ENCODE assay signal across 1 cellular context in the genomic region with DNA sequence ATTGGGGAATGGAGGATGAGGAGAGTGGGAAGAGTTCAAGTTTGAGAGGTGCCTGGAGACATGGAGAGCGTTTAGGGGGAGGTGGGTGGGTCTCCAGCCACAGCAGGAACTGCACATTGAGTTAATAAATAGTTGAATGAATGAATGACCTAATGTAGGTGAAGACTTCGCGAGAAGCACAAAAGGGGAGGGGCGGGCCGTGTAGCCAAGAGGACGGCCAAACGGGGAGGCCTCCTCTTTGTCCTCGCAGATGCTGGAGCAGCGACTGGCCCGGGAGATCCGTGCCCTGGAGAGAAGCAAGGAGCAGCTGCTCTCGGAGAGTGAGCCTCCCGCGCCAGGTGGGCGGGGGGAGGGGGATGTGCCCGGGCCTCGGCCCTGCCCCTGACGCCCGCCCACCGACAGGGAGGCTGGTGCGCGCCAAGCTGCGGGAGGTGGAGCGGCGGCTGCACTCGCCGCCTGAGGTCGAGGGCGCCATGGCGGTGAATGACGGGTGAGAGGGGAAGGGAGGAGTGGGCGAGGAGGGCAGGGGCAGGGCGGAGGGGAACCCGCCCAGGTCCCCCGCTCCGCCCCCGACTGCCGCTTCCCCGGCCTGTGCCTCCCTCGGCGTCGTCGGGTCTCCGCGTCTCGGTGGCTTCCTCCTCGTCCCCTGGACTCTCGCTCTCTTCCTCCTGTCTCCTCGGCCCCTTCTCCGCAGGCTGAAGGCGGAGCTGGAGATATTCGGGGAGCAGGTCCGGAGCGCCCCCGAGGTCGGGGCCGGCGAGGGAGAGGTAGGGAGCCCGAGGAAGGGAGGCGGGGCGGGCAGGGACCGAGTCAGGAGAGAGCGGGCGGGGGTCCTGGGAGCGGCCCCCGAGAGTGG.
TF ChIP-seq lines count a peak whose summit lies in the region.

No MANE protein-coding gene starts in this region.

TF ChIP-seq in GM12878, 131 proteins besides CTCF, POLR2A, EP300 and RAD21 (continued from another document and continues in another):
- peak; percentile 82 for TF ChIP-seq IKZF1 (conservative IDR thresholded peaks at IDR 0.05)
- TF ChIP-seq ZNF384 (IDR thresholded peaks at IDR 0.05; ENCODE audit: borderline replicate concordance, low read depth, low read length): no peak
- TF ChIP-seq, protein P1, sequence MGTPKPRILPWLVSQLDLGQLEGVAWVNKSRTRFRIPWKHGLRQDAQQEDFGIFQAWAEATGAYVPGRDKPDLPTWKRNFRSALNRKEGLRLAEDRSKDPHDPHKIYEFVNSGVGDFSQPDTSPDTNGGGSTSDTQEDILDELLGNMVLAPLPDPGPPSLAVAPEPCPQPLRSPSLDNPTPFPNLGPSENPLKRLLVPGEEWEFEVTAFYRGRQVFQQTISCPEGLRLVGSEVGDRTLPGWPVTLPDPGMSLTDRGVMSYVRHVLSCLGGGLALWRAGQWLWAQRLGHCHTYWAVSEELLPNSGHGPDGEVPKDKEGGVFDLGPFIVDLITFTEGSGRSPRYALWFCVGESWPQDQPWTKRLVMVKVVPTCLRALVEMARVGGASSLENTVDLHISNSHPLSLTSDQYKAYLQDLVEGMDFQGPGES (IDR thresholded peaks at IDR 0.05): no peak
- TF ChIP-seq, protein P2, sequence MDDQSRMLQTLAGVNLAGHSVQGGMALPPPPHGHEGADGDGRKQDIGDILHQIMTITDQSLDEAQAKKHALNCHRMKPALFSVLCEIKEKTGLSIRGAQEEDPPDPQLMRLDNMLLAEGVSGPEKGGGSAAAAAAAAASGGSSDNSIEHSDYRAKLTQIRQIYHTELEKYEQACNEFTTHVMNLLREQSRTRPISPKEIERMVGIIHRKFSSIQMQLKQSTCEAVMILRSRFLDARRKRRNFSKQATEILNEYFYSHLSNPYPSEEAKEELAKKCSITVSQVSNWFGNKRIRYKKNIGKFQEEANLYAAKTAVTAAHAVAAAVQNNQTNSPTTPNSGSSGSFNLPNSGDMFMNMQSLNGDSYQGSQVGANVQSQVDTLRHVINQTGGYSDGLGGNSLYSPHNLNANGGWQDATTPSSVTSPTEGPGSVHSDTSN (IDR thresholded peaks at IDR 0.05; ENCODE audit: insufficient replicate concordance, low read depth, low read length): no peak
- TF ChIP-seq HDAC2 (IDR thresholded peaks at IDR 0.05): no peak
- TF ChIP-seq CEBPB (IDR thresholded peaks at IDR 0.05; ENCODE audit: borderline replicate concordance in 1 of 2, low read depth in 2 of 2, low read length in 2 of 2): no peak
- no peak for TF ChIP-seq CBFB (IDR thresholded peaks at IDR 0.05; ENCODE audit: low read depth)
- TF ChIP-seq SRF (IDR thresholded peaks at IDR 0.05; ENCODE audit: low read depth in 2 of 2, low read length in 2 of 2): no peak
- TF ChIP-seq MYB (IDR thresholded peaks at IDR 0.05; ENCODE audit: borderline replicate concordance, low read depth, low read length): no peak
- TF ChIP-seq FOXK2 (IDR thresholded peaks at IDR 0.05): no peak
- TF ChIP-seq, protein P3, sequence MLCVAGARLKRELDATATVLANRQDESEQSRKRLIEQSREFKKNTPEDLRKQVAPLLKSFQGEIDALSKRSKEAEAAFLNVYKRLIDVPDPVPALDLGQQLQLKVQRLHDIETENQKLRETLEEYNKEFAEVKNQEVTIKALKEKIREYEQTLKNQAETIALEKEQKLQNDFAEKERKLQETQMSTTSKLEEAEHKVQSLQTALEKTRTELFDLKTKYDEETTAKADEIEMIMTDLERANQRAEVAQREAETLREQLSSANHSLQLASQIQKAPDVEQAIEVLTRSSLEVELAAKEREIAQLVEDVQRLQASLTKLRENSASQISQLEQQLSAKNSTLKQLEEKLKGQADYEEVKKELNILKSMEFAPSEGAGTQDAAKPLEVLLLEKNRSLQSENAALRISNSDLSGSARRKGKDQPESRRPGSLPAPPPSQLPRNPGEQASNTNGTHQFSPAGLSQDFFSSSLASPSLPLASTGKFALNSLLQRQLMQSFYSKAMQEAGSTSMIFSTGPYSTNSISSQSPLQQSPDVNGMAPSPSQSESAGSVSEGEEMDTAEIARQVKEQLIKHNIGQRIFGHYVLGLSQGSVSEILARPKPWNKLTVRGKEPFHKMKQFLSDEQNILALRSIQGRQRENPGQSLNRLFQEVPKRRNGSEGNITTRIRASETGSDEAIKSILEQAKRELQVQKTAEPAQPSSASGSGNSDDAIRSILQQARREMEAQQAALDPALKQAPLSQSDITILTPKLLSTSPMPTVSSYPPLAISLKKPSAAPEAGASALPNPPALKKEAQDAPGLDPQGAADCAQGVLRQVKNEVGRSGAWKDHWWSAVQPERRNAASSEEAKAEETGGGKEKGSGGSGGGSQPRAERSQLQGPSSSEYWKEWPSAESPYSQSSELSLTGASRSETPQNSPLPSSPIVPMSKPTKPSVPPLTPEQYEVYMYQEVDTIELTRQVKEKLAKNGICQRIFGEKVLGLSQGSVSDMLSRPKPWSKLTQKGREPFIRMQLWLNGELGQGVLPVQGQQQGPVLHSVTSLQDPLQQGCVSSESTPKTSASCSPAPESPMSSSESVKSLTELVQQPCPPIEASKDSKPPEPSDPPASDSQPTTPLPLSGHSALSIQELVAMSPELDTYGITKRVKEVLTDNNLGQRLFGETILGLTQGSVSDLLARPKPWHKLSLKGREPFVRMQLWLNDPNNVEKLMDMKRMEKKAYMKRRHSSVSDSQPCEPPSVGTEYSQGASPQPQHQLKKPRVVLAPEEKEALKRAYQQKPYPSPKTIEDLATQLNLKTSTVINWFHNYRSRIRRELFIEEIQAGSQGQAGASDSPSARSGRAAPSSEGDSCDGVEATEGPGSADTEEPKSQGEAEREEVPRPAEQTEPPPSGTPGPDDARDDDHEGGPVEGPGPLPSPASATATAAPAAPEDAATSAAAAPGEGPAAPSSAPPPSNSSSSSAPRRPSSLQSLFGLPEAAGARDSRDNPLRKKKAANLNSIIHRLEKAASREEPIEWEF (IDR thresholded peaks at IDR 0.05; ENCODE audit: insufficient replicate concordance, low read depth, low read length): no peak
- TF ChIP-seq LARP7 (IDR thresholded peaks at IDR 0.05): no peak; the same call in 1 of the 2 replicates
- no peak for TF ChIP-seq FOXM1 (IDR thresholded peaks at IDR 0.05; ENCODE audit: low read depth, low read length)
- no peak for TF ChIP-seq ZBED1 (IDR thresholded peaks at IDR 0.05; ENCODE audit: borderline replicate concordance)
- peak in 1 of 2 experiments; percentile 69; a peak in 1 of 4 replicates for TF ChIP-seq BHLHE40 (IDR thresholded peaks at IDR 0.05; ENCODE audit: borderline replicate concordance in 1 of 2, low read depth in 2 of 2, low read length in 1 of 2)
- TF ChIP-seq, protein P4, sequence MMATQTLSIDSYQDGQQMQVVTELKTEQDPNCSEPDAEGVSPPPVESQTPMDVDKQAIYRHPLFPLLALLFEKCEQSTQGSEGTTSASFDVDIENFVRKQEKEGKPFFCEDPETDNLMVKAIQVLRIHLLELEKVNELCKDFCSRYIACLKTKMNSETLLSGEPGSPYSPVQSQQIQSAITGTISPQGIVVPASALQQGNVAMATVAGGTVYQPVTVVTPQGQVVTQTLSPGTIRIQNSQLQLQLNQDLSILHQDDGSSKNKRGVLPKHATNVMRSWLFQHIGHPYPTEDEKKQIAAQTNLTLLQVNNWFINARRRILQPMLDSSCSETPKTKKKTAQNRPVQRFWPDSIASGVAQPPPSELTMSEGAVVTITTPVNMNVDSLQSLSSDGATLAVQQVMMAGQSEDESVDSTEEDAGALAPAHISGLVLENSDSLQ (IDR thresholded peaks at IDR 0.05): peak; percentile 87
- TF ChIP-seq SREBF1 (IDR thresholded peaks at IDR 0.05; ENCODE audit: low read length): no peak
- TF ChIP-seq EED (IDR thresholded peaks at IDR 0.05; ENCODE audit: low read depth): no peak
- TF ChIP-seq, protein P5, sequence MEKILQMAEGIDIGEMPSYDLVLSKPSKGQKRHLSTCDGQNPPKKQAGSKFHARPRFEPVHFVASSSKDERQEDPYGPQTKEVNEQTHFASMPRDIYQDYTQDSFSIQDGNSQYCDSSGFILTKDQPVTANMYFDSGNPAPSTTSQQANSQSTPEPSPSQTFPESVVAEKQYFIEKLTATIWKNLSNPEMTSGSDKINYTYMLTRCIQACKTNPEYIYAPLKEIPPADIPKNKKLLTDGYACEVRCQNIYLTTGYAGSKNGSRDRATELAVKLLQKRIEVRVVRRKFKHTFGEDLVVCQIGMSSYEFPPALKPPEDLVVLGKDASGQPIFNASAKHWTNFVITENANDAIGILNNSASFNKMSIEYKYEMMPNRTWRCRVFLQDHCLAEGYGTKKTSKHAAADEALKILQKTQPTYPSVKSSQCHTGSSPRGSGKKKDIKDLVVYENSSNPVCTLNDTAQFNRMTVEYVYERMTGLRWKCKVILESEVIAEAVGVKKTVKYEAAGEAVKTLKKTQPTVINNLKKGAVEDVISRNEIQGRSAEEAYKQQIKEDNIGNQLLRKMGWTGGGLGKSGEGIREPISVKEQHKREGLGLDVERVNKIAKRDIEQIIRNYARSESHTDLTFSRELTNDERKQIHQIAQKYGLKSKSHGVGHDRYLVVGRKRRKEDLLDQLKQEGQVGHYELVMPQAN (conservative IDR thresholded peaks at IDR 0.05): no peak
- TF ChIP-seq MXI1 (IDR thresholded peaks at IDR 0.05; ENCODE audit: low read depth, low read length): no peak
- no peak for TF ChIP-seq KDM1A (IDR thresholded peaks at IDR 0.05; ENCODE audit: borderline replicate concordance)
- no peak for TF ChIP-seq ZZZ3 (IDR thresholded peaks at IDR 0.05; ENCODE audit: control insufficient read depth, insufficient read length, low read depth)
- TF ChIP-seq CREM (IDR thresholded peaks at IDR 0.05; ENCODE audit: low read depth): no peak
- TF ChIP-seq, protein P6, sequence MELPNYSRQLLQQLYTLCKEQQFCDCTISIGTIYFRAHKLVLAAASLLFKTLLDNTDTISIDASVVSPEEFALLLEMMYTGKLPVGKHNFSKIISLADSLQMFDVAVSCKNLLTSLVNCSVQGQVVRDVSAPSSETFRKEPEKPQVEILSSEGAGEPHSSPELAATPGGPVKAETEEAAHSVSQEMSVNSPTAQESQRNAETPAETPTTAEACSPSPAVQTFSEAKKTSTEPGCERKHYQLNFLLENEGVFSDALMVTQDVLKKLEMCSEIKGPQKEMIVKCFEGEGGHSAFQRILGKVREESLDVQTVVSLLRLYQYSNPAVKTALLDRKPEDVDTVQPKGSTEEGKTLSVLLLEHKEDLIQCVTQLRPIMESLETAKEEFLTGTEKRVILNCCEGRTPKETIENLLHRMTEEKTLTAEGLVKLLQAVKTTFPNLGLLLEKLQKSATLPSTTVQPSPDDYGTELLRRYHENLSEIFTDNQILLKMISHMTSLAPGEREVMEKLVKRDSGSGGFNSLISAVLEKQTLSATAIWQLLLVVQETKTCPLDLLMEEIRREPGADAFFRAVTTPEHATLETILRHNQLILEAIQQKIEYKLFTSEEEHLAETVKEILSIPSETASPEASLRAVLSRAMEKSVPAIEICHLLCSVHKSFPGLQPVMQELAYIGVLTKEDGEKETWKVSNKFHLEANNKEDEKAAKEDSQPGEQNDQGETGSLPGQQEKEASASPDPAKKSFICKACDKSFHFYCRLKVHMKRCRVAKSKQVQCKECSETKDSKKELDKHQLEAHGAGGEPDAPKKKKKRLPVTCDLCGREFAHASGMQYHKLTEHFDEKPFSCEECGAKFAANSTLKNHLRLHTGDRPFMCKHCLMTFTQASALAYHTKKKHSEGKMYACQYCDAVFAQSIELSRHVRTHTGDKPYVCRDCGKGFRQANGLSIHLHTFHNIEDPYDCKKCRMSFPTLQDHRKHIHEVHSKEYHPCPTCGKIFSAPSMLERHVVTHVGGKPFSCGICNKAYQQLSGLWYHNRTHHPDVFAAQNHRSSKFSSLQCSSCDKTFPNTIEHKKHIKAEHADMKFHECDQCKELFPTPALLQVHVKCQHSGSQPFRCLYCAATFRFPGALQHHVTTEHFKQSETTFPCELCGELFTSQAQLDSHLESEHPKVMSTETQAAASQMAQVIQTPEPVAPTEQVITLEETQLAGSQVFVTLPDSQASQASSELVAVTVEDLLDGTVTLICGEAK (IDR thresholded peaks at IDR 0.05; ENCODE audit: borderline replicate concordance): no peak
- no peak for TF ChIP-seq ATF7 (IDR thresholded peaks at IDR 0.05; ENCODE audit: low read depth)
- no peak for TF ChIP-seq MTA3 (IDR thresholded peaks at IDR 0.05; ENCODE audit: borderline replicate concordance, low read length)
- TF ChIP-seq GATAD2B (conservative IDR thresholded peaks at IDR 0.05; ENCODE audit: low read depth): no peak; the same call in 1 of the 2 replicates
- TF ChIP-seq RUNX3 (IDR thresholded peaks at IDR 0.05; ENCODE audit: low read length): no peak
- TF ChIP-seq RELA (IDR thresholded peaks at IDR 0.05; ENCODE audit: borderline replicate concordance, partially characterized antibody): no peak
- TF ChIP-seq CREB1 (IDR thresholded peaks at IDR 0.05; ENCODE audit: low read depth): no peak
- TF ChIP-seq RCOR1 (conservative IDR thresholded peaks at IDR 0.05; ENCODE audit: low read depth, low read length): no peak
- TF ChIP-seq RAD51 (IDR thresholded peaks at IDR 0.05): no peak
- no peak for TF ChIP-seq SIN3A (IDR thresholded peaks at IDR 0.05; ENCODE audit: low read depth, low read length)
- TF ChIP-seq RB1 (IDR thresholded peaks at IDR 0.05; ENCODE audit: borderline replicate concordance): peak; percentile 42; the same call in 1 of the 2 replicates
- 0 out of 2 replicates have a peak, but pooled peaks have one; percentile 22 for TF ChIP-seq CHD2 (IDR thresholded peaks at IDR 0.05; ENCODE audit: borderline replicate concordance, low read depth, low read length)
- no peak for TF ChIP-seq ESRRA (IDR thresholded peaks at IDR 0.05; ENCODE audit: low read length)
- TF ChIP-seq CHD1 (IDR thresholded peaks at IDR 0.05; ENCODE audit: low read depth, low read length): no peak
- no peak for TF ChIP-seq HDAC6 (IDR thresholded peaks at IDR 0.05; ENCODE audit: unreplicated experiment)
- no peak for TF ChIP-seq ZNF217 (IDR thresholded peaks at IDR 0.05)
- TF ChIP-seq, protein P7, sequence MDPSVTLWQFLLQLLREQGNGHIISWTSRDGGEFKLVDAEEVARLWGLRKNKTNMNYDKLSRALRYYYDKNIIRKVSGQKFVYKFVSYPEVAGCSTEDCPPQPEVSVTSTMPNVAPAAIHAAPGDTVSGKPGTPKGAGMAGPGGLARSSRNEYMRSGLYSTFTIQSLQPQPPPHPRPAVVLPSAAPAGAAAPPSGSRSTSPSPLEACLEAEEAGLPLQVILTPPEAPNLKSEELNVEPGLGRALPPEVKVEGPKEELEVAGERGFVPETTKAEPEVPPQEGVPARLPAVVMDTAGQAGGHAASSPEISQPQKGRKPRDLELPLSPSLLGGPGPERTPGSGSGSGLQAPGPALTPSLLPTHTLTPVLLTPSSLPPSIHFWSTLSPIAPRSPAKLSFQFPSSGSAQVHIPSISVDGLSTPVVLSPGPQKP (IDR thresholded peaks at IDR 0.05; ENCODE audit: low read depth, low read length): no peak
- no peak for TF ChIP-seq BMI1 (IDR thresholded peaks at IDR 0.05; ENCODE audit: borderline replicate concordance)
- peak; percentile 37; the same call in 1 of the 2 replicates for TF ChIP-seq POLR2AphosphoS5 (IDR thresholded peaks at IDR 0.05; ENCODE audit: low read length)
- no peak for TF ChIP-seq PAX8 (IDR thresholded peaks at IDR 0.05)
